In the genomic region with DNA sequence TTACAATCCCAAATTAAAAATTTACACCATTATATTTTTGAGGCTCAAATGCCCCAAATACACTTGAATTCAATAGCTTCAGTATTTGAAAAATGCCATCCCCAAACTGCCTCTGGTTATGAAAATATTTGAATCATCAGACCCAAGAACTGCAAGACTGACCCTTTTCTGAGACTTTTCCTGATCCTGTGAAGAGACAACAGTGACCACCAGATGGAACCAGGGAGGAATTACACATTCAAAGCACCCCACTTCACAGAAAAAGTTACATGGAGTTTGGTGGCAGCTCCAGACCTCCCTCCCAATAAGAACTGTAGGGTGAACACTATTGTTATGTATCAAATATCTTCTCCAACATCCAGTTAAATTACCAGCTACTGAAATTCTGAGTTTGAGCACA, we compare ENCODE assay signal across 12 cellular contexts. TPM values are rescaled to one million over a fixed set of nuclear protein-coding genes. Genes with fewer than 3 reads are reported as not detected.
DNase-seq lines count a peak whose midpoint lies in the region; ATAC-seq and TF ChIP-seq lines count a peak whose summit lies in the region.
"Had no signal": no experiment of that assay in that cellular context is flagged by ENCODE, and none has a peak within 500 bp of the region (broad histone marks: within the 10 kb centered on the region; RNA-seq: fewer than 3 reads in every experiment).

No MANE protein-coding gene starts in this region.

- no peak overlapping the region for H3K4me3 Mint-ChIP-seq in activated naive CD4-positive, alpha-beta T cell treated with anti-CD3 and anti-CD28 coated beads, Interleukin-2, amount 50 U/mL, for 24 hours
- no peak overlapping the region for H3K4me3 Mint-ChIP-seq in stimulated activated effector memory CD8-positive, alpha-beta T cell treated with anti-CD3 and anti-CD28 coated beads, Interleukin-12 subunit alpha, Interleukin-12 subunit beta, amount 100 ng/mL, for 72 hours
- H3K4me3 Mint-ChIP-seq: CD4-positive, alpha-beta memory T cell had no signal

- no peak overlapping the region for H3K4me2 ChIP-seq in fibroblast of lung (ENCODE audit: extremely low read depth, insufficient read depth, low read length)

- H3K79me2 ChIP-seq in fibroblast of lung (ENCODE audit: control insufficient read depth, insufficient read depth, low read length), result peaks cover 3% of the 10 kb centered on the region

- no peaks in the 10 kb centered on the region for H3K27me3 ChIP-seq in fibroblast of lung (ENCODE audit: control insufficient read depth, insufficient read depth, low read length)

- no peak overlapping the region for H2AFZ ChIP-seq in fibroblast of lung (ENCODE audit: low read length)

- intact Hi-C loops in mucosa of descending colon (cut with DNase I, micrococcal nuclease), result no loop called here

- no peaks in the 10 kb centered on the region for H3K27me3 Mint-ChIP-seq in activated naive CD4-positive, alpha-beta T cell treated with anti-CD3 and anti-CD28 coated beads, Interleukin-2, amount 50 U/mL, for 24 hours
- H3K27me3 Mint-ChIP-seq: CD4-positive, alpha-beta memory T cell had no signal

- no peak overlapping the region for H3K27ac ChIP-seq in fibroblast of lung (ENCODE audit: insufficient read depth, low read length)
- H3K27ac ChIP-seq: skin epidermis had no signal

- DNase-seq in activated naive CD4-positive, alpha-beta T cell treated with anti-CD3 and anti-CD28 coated beads, Interleukin-2, amount 50 U/mL, for 72 hours (ENCODE audit: low spot score in 2 of 2), result no peak
- DNase-seq in OCI-M1 (lab: John Stamatoyannopoulos, UW) (peak; percentile 3), fibroblast of lung (ENCODE audit: low read depth in 2 of 2) (peak in 1 of 2 donors; percentile 25), mucosa of descending colon (no peak), KG1 (lab: John Stamatoyannopoulos, UW) (no peak)
- no peak for DNase-seq in stimulated activated effector memory CD8-positive, alpha-beta T cell treated with anti-CD3 and anti-CD28 coated beads, Interleukin-12 subunit alpha, Interleukin-12 subunit beta, amount 100 ng/mL, for 72 hours (ENCODE audit: low spot score in 2 of 2)
- no peak for DNase-seq in activated naive CD4-positive, alpha-beta T cell treated with anti-CD3 and anti-CD28 coated beads, Interleukin-2, amount 50 U/mL, for 16 hours
- DNase-seq: CD4-positive, alpha-beta memory T cell; NCI-H1105 had no signal

- peaks cover 13% of the 10 kb centered on the region for H3K36me3 ChIP-seq in fibroblast of lung (ENCODE audit: control insufficient read depth, insufficient read depth, low read length)
- H3K36me3 ChIP-seq in mucosa of descending colon (ENCODE audit: low read depth), result no peaks in the 10 kb centered on the region

- H3K36me3 Mint-ChIP-seq in activated naive CD4-positive, alpha-beta T cell treated with anti-CD3 and anti-CD28 coated beads, Interleukin-2, amount 50 U/mL, for 24 hours, result peaks cover 21% of the 10 kb centered on the region
- H3K36me3 Mint-ChIP-seq in activated naive CD4-positive, alpha-beta T cell treated with anti-CD3 and anti-CD28 coated beads, Interleukin-2, amount 50 U/mL, for 72 hours, result peaks cover 0 to 9% of the 10 kb centered on the region in 2 donors
- H3K36me3 Mint-ChIP-seq in stimulated activated effector memory CD8-positive, alpha-beta T cell treated with anti-CD3 and anti-CD28 coated beads, Interleukin-12 subunit alpha, Interleukin-12 subunit beta, amount 100 ng/mL, for 72 hours, result peaks cover 98% of the 10 kb centered on the region

- no peaks in the 10 kb centered on the region for H3K9me3 ChIP-seq in fibroblast of lung (ENCODE audit: control insufficient read depth, insufficient read depth, low read depth, low read length)
- H3K9me3 ChIP-seq in mucosa of descending colon, result no peaks in the 10 kb centered on the region

- H3K4me1 ChIP-seq in fibroblast of lung (ENCODE audit: control insufficient read depth, extremely low read depth, insufficient read depth, low read length), result no peaks in the 10 kb centered on the region
- H3K4me1 ChIP-seq in mucosa of descending colon (ENCODE audit: low read depth), result no peaks in the 10 kb centered on the region

- no peaks in the 10 kb centered on the region for H3K9me3 Mint-ChIP-seq in activated naive CD4-positive, alpha-beta T cell treated with anti-CD3 and anti-CD28 coated beads, Interleukin-2, amount 50 U/mL, for 24 hours
- no peaks in the 10 kb centered on the region for H3K9me3 Mint-ChIP-seq in activated naive CD4-positive, alpha-beta T cell treated with anti-CD3 and anti-CD28 coated beads, Interleukin-2, amount 50 U/mL, for 72 hours
- no peaks in the 10 kb centered on the region for H3K9me3 Mint-ChIP-seq in stimulated activated effector memory CD8-positive, alpha-beta T cell treated with anti-CD3 and anti-CD28 coated beads, Interleukin-12 subunit alpha, Interleukin-12 subunit beta, amount 100 ng/mL, for 72 hours
- H3K9me3 Mint-ChIP-seq: CD4-positive, alpha-beta memory T cell had no signal

- peak overlapping the region; percentile 23 for H3K27ac Mint-ChIP-seq in activated naive CD4-positive, alpha-beta T cell treated with anti-CD3 and anti-CD28 coated beads, Interleukin-2, amount 50 U/mL, for 24 hours
- no peak overlapping the region for H3K27ac Mint-ChIP-seq in activated naive CD4-positive, alpha-beta T cell treated with anti-CD3 and anti-CD28 coated beads, Interleukin-2, amount 50 U/mL, for 72 hours
- peak overlapping the region; percentile 7 for H3K27ac Mint-ChIP-seq in stimulated activated effector memory CD8-positive, alpha-beta T cell treated with anti-CD3 and anti-CD28 coated beads, Interleukin-12 subunit alpha, Interleukin-12 subunit beta, amount 100 ng/mL, for 72 hours

- no peak overlapping the region for H3K9ac ChIP-seq in fibroblast of lung (ENCODE audit: insufficient read depth, low read length)

- peak; percentile 20 to 50 for TF ChIP-seq CTCF in fibroblast of lung (conservative IDR thresholded peaks at IDR 0.05 in 1 of 2, IDR thresholded peaks at IDR 0.05 in 1 of 2; ENCODE audit: low read depth in 1 of 2, low read length in 2 of 2)
- TF ChIP-seq CTCF in mucosa of descending colon (IDR thresholded peaks at IDR 0.05), result no peak

- ATAC-seq in activated naive CD4-positive, alpha-beta T cell treated with anti-CD3 and anti-CD28 coated beads, Interleukin-2, amount 50 U/mL, for 72 hours, result no peak
- no peak for ATAC-seq in stimulated activated effector memory CD8-positive, alpha-beta T cell treated with anti-CD3 and anti-CD28 coated beads, Interleukin-12 subunit alpha, Interleukin-12 subunit beta, amount 100 ng/mL, for 72 hours
- ATAC-seq in mucosa of descending colon, result no peak
- ATAC-seq: Right ventricle myocardium inferior had no signal

- no peaks in the 10 kb centered on the region for H3K4me1 Mint-ChIP-seq in activated naive CD4-positive, alpha-beta T cell treated with anti-CD3 and anti-CD28 coated beads, Interleukin-2, amount 50 U/mL, for 24 hours
- H3K4me1 Mint-ChIP-seq in stimulated activated effector memory CD8-positive, alpha-beta T cell treated with anti-CD3 and anti-CD28 coated beads, Interleukin-12 subunit alpha, Interleukin-12 subunit beta, amount 100 ng/mL, for 72 hours, result no peaks in the 10 kb centered on the region

- H4K20me1 ChIP-seq in fibroblast of lung (ENCODE audit: control insufficient read depth, extremely low read depth, insufficient read depth, low read length), result no peaks in the 10 kb centered on the region

- H3K4me3 ChIP-seq in fibroblast of lung (replicated peaks in 1 of 4; ENCODE audit: control extremely low read depth in 1 of 4, insufficient read depth in 1 of 4, low read depth in 3 of 4, low read length in 4 of 4) (no peak overlapping the region), mucosa of descending colon (no peak overlapping the region)
- H3K4me3 ChIP-seq: skin epidermis had no signal

RNA-seq across cellular contexts. Expression of gene SCD5, which starts 44.0 kb away (rescaled TPM):
- 1 to 10 TPM in 1 of 2 donors, under 1 TPM in 1; 0.52 to 1.9 TPM for total RNA-seq in activated naive CD4-positive, alpha-beta T cell treated with anti-CD3 and anti-CD28 coated beads, Interleukin-2, amount 50 U/mL, for 72 hours
- 10.5 and 11.4 TPM in 2 replicates for total RNA-seq in fibroblast of lung
- polyA plus RNA-seq in fibroblast of lung, result 4.9 and 7.1 TPM in 2 replicates
- polyA plus RNA-seq in fibroblast of lung (2012), result 3.8 and 4.2 TPM in 2 replicates
- polyA minus RNA-seq in fibroblast of lung (ENCODE audit: low replicate concordance), result 5.2 and 9.9 TPM in 2 replicates
- total RNA-seq in mucosa of descending colon, result 10 to 100 TPM in 1 of 3 donors, 1 to 10 TPM in 2; 1.5 to 19.9 (median 2.8) TPM
- total RNA-seq: CD4-positive, alpha-beta memory T cell had no signal

RNA-seq across cellular contexts. Expression of gene SEC31A, which starts 48.4 kb away (rescaled TPM):
- 100 to 1,000 TPM in 1 of 2 donors, 10 to 100 TPM in 1; 93.9 to 124 TPM for total RNA-seq in activated naive CD4-positive, alpha-beta T cell treated with anti-CD3 and anti-CD28 coated beads, Interleukin-2, amount 50 U/mL, for 72 hours
- 297 and 342 TPM in 2 replicates for total RNA-seq in fibroblast of lung
- 421 and 472 TPM in 2 replicates for polyA plus RNA-seq in fibroblast of lung
- polyA plus RNA-seq in fibroblast of lung (2012), result 226 and 287 TPM in 2 replicates
- 148 and 211 TPM in 2 replicates for polyA minus RNA-seq in fibroblast of lung (ENCODE audit: low replicate concordance)
- total RNA-seq in mucosa of descending colon, result 100 to 1,000 TPM; 167 to 179 (median 176) TPM

RNA-seq across cellular contexts. Expression of gene THAP9, which starts 57.9 kb away (rescaled TPM):
- 1 to 10 TPM; 2.3 to 6.7 TPM for total RNA-seq in activated naive CD4-positive, alpha-beta T cell treated with anti-CD3 and anti-CD28 coated beads, Interleukin-2, amount 50 U/mL, for 72 hours
- total RNA-seq in fibroblast of lung (5.6 and 6.2 TPM in 2 replicates), mucosa of descending colon (1 to 10 TPM; 2.9 to 5.1 (median 5.0) TPM)
- polyA plus RNA-seq in fibroblast of lung, result 1.7 and 2.4 TPM in 2 replicates
- polyA plus RNA-seq in fibroblast of lung (2012), result 0.82 and 1.0 TPM in 2 replicates
- 0.98 TPM in 1 of 2 replicates, not detected in the other for polyA minus RNA-seq in fibroblast of lung (ENCODE audit: low replicate concordance)

Comparison
In these comparisons a context has a peak if more than half of its experiments do, and no peak if none do; other contexts are left out.
1. H3K27ac Mint-ChIP-seq: peak in activated naive CD4-positive, alpha-beta T cell treated with anti-CD3 and anti-CD28 coated beads, Interleukin-2, amount 50 U/mL, for 24 hours (single experiment) and stimulated activated effector memory CD8-positive, alpha-beta T cell treated with anti-CD3 and anti-CD28 coated beads, Interleukin-12 subunit alpha, Interleukin-12 subunit beta, amount 100 ng/mL, for 72 hours (single experiment); none in activated naive CD4-positive, alpha-beta T cell treated with anti-CD3 and anti-CD28 coated beads, Interleukin-2, amount 50 U/mL, for 72 hours (0 of 2).